ENCODE assay signal across 9 cellular contexts in genomic region chr20:21615617-21616080, GRCh38.
A peak's percentile ranks its signal among the peaks of the same experiment; 100 is the strongest.
DNase-seq lines count a peak whose midpoint lies in the region; ATAC-seq and TF ChIP-seq lines count a peak whose summit lies in the region.
"Had no signal": no experiment of that assay in that cellular context is flagged by ENCODE, and none has a peak within 500 bp of the region (broad histone marks: within the 10 kb centered on the region; RNA-seq: fewer than 3 reads in every experiment).

No MANE protein-coding gene starts in this region.

- no peak overlapping the region for H3K9ac ChIP-seq in OCI-LY1 (ENCODE audit: low read length)

- H3K4me3 ChIP-seq in OCI-LY1 (ENCODE audit: low read depth, low read length, poor library complexity, severe bottlenecking) = no peak overlapping the region
- H3K4me3 ChIP-seq in prostate gland = no peak overlapping the region

- no peak overlapping the region for H2AFZ ChIP-seq in OCI-LY1 (ENCODE audit: low read length)

- no peaks in the 10 kb centered on the region for H3K36me3 ChIP-seq in OCI-LY1 (ENCODE audit: insufficient read depth, low read length)
- H3K36me3 ChIP-seq in prostate gland = no peaks in the 10 kb centered on the region
- H3K36me3 ChIP-seq: neutrophil had no signal

- ATAC-seq in HG03442 (IDR thresholded peaks at IDR 0.05; ENCODE audit: unreplicated experiment) (peak; percentile 69), GM21390 (IDR thresholded peaks at IDR 0.05; ENCODE audit: unreplicated experiment) (no peak)

- 17% methylated on average over 10 of the region's 10 CpGs for WGBS in prostate gland

- TF ChIP-seq CTCF in GM12873 (IDR thresholded peaks at IDR 0.05; ENCODE audit: insufficient read depth, low read depth, low read length, missing control alignments) (peak; percentile 94), OCI-LY1 (IDR thresholded peaks at IDR 0.05; ENCODE audit: low read length) (peak; percentile 80), prostate gland (IDR thresholded peaks at IDR 0.05) (peak; percentile 57 to 77 (median 68))

- H3K27me3 Mint-ChIP-seq in activated T-helper 1 cell treated with anti-CD3 and anti-CD28 coated beads, Interleukin-12 subunit alpha, Interleukin-12 subunit beta, Interleukin-2, Interleukin-4 antibody, amounts not matched to agents 30 ng/mL and 10 ng/mL and 1 ng/mL, durations not matched to agents 14 hours and 24 hours and 36 hours (ENCODE audit: insufficient read depth) = no peaks in the 10 kb centered on the region

- H3K4me1 Mint-ChIP-seq in activated T-helper 1 cell treated with anti-CD3 and anti-CD28 coated beads, Interleukin-12 subunit alpha, Interleukin-12 subunit beta, Interleukin-2, Interleukin-4 antibody, amounts not matched to agents 30 ng/mL and 10 ng/mL and 1 ng/mL, durations not matched to agents 14 hours and 24 hours and 36 hours (ENCODE audit: low read depth) = peaks cover 6% of the 10 kb centered on the region

- no peaks in the 10 kb centered on the region for H3F3A ChIP-seq in OCI-LY1 (ENCODE audit: insufficient read depth, low read length)

- H3K79me2 ChIP-seq in OCI-LY1 (ENCODE audit: insufficient read depth, low read length) = no peaks in the 10 kb centered on the region

- H4K20me1 ChIP-seq in OCI-LY1 (ENCODE audit: insufficient read depth, low read length) = no peaks in the 10 kb centered on the region

- H3K27ac ChIP-seq in OCI-LY1 (ENCODE audit: low read depth, low read length, poor library complexity, severe bottlenecking) = no peak overlapping the region
- H3K27ac ChIP-seq in prostate gland = no peak overlapping the region
- H3K27ac ChIP-seq: neutrophil had no signal

- no peak for TF ChIP-seq POLR2A in prostate gland (IDR thresholded peaks at IDR 0.05)

- H3K4me1 ChIP-seq in OCI-LY1 (ENCODE audit: insufficient read depth, low read length, severe bottlenecking) = no peaks in the 10 kb centered on the region
- no peaks in the 10 kb centered on the region for H3K4me1 ChIP-seq in prostate gland (replicated peaks)

- no peak overlapping the region for H3K4me3 Mint-ChIP-seq in activated T-helper 1 cell treated with anti-CD3 and anti-CD28 coated beads, Interleukin-12 subunit alpha, Interleukin-12 subunit beta, Interleukin-2, Interleukin-4 antibody, amounts not matched to agents 30 ng/mL and 10 ng/mL and 1 ng/mL, durations not matched to agents 14 hours and 24 hours and 36 hours

- H3K36me3 Mint-ChIP-seq in activated T-helper 1 cell treated with anti-CD3 and anti-CD28 coated beads, Interleukin-12 subunit alpha, Interleukin-12 subunit beta, Interleukin-2, Interleukin-4 antibody, amounts not matched to agents 30 ng/mL and 10 ng/mL and 1 ng/mL, durations not matched to agents 14 hours and 24 hours and 36 hours (ENCODE audit: low read depth) = no peaks in the 10 kb centered on the region

- H3K27me3 ChIP-seq in OCI-LY1 (ENCODE audit: insufficient read depth, low read length) (no peaks in the 10 kb centered on the region), prostate gland (replicated peaks; ENCODE audit: insufficient read depth) (no peaks in the 10 kb centered on the region)

- intact Hi-C loops in activated T-helper 1 cell treated with anti-CD3 and anti-CD28 coated beads, Interleukin-12 subunit alpha, Interleukin-12 subunit beta, Interleukin-2, Interleukin-4 antibody, amounts not matched to agents 30 ng/mL and 10 ng/mL and 1 ng/mL, durations not matched to agents 14 hours and 24 hours and 36 hours (cut with micrococcal nuclease) = loop anchor here (1.0 kb wide), 1 partner anchor 85 kb away; no protein-coding TSS in a partner anchor
- intact Hi-C loops in prostate gland (cut with DNase I) = no loop called here

- H3K9me3 ChIP-seq in OCI-LY1 (ENCODE audit: low read length) (no peaks in the 10 kb centered on the region), prostate gland (no peaks in the 10 kb centered on the region)
- H3K9me3 ChIP-seq: neutrophil had no signal

- no peaks in the 10 kb centered on the region for H3K9me2 ChIP-seq in OCI-LY1 (ENCODE audit: low read depth, low read length)

- no peak overlapping the region for H3K4me2 ChIP-seq in OCI-LY1 (ENCODE audit: low read length)

- no peak overlapping the region for H3K27ac Mint-ChIP-seq in activated T-helper 1 cell treated with anti-CD3 and anti-CD28 coated beads, Interleukin-12 subunit alpha, Interleukin-12 subunit beta, Interleukin-2, Interleukin-4 antibody, amounts not matched to agents 30 ng/mL and 10 ng/mL and 1 ng/mL, durations not matched to agents 14 hours and 24 hours and 36 hours

- no peaks in the 10 kb centered on the region for H3K9me3 Mint-ChIP-seq in activated T-helper 1 cell treated with anti-CD3 and anti-CD28 coated beads, Interleukin-12 subunit alpha, Interleukin-12 subunit beta, Interleukin-2, Interleukin-4 antibody, amounts not matched to agents 30 ng/mL and 10 ng/mL and 1 ng/mL, durations not matched to agents 14 hours and 24 hours and 36 hours

- peak; percentile 50 for DNase-seq in A172 (ENCODE audit: low spot score)
- peak; percentile 10 for DNase-seq in activated T-helper 1 cell treated with anti-CD3 and anti-CD28 coated beads, Interleukin-12 subunit alpha, Interleukin-12 subunit beta, Interleukin-2, Interleukin-4 antibody, amounts not matched to agents 30 ng/mL and 10 ng/mL and 1 ng/mL, durations not matched to agents 14 hours and 24 hours and 36 hours (ENCODE audit: low spot score)
- DNase-seq in foreskin melanocyte = peak; percentile 70
- peak; percentile 77 for DNase-seq in prostate gland (ENCODE audit: low spot score)

Comparison
In these comparisons a context has a peak if more than half of its experiments do, and no peak if none do; other contexts are left out.
1. DNase-seq: peak in every context shown above with its lines; median percentile 77 in prostate gland; 70 in foreskin melanocyte; 50 in A172; 10 in activated T-helper 1 cell treated with anti-CD3 and anti-CD28 coated beads, Interleukin-12 subunit alpha, Interleukin-12 subunit beta, Interleukin-2, Interleukin-4 antibody, amounts not matched to agents 30 ng/mL and 10 ng/mL and 1 ng/mL, durations not matched to agents 14 hours and 24 hours and 36 hours.